In the genomic region with DNA sequence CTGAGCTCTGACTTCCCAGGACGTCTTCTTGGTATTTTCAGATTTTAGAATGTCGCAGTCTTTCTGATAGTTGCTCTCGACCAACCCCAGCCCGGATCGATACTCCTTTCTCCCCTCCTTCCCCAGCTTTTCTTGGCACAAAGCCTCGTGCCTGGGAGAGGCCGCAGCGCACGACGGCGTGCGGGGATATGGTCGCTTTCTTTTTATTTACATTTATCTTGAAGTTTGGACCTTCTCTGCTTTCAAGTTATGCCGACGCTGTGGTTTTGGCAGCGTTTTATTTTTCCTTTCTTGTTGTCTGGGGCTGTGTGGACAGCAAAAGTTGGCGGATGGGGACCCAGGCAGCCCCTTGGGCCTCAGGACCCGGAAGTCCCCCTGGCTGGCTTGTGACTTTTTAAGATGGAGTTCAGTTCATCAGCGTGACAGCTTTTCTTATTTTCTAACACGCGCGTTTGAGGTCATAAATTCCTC, we compare ENCODE assay signal across 1 cellular context.
TF ChIP-seq lines count a peak whose summit lies in the region.

No MANE protein-coding gene starts in this region.

TF ChIP-seq in HepG2, 621 proteins besides CTCF, POLR2A, EP300 and RAD21 (continued from another document and continues in another):
- TF ChIP-seq, protein P1, sequence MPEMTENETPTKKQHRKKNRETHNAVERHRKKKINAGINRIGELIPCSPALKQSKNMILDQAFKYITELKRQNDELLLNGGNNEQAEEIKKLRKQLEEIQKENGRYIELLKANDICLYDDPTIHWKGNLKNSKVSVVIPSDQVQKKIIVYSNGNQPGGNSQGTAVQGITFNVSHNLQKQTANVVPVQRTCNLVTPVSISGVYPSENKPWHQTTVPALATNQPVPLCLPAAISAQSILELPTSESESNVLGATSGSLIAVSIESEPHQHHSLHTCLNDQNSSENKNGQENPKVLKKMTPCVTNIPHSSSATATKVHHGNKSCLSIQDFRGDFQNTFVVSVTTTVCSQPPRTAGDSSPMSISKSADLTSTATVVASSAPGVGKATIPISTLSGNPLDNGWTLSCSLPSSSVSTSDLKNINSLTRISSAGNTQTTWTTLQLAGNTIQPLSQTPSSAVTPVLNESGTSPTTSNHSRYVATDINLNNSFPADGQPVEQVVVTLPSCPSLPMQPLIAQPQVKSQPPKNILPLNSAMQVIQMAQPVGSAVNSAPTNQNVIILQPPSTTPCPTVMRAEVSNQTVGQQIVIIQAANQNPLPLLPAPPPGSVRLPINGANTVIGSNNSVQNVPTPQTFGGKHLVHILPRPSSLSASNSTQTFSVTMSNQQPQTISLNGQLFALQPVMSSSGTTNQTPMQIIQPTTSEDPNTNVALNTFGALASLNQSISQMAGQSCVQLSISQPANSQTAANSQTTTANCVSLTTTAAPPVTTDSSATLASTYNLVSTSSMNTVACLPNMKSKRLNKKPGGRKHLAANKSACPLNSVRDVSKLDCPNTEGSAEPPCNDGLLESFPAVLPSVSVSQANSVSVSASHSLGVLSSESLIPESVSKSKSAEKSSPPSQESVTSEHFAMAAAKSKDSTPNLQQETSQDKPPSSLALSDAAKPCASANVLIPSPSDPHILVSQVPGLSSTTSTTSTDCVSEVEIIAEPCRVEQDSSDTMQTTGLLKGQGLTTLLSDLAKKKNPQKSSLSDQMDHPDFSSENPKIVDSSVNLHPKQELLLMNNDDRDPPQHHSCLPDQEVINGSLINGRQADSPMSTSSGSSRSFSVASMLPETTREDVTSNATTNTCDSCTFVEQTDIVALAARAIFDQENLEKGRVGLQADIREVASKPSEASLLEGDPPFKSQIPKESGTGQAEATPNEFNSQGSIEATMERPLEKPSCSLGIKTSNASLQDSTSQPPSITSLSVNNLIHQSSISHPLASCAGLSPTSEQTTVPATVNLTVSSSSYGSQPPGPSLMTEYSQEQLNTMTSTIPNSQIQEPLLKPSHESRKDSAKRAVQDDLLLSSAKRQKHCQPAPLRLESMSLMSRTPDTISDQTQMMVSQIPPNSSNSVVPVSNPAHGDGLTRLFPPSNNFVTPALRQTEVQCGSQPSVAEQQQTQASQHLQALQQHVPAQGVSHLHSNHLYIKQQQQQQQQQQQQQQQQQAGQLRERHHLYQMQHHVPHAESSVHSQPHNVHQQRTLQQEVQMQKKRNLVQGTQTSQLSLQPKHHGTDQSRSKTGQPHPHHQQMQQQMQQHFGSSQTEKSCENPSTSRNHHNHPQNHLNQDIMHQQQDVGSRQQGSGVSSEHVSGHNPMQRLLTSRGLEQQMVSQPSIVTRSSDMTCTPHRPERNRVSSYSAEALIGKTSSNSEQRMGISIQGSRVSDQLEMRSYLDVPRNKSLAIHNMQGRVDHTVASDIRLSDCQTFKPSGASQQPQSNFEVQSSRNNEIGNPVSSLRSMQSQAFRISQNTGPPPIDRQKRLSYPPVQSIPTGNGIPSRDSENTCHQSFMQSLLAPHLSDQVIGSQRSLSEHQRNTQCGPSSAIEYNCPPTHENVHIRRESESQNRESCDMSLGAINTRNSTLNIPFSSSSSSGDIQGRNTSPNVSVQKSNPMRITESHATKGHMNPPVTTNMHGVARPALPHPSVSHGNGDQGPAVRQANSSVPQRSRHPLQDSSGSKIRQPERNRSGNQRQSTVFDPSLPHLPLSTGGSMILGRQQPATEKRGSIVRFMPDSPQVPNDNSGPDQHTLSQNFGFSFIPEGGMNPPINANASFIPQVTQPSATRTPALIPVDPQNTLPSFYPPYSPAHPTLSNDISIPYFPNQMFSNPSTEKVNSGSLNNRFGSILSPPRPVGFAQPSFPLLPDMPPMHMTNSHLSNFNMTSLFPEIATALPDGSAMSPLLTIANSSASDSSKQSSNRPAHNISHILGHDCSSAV (CRISPR knock-in tag; IDR thresholded peaks at IDR 0.05; ENCODE audit: borderline replicate concordance), result no peak
- TF ChIP-seq ZHX2 (IDR thresholded peaks at IDR 0.05; ENCODE audit: low read depth) (no peak), ZHX2 (CRISPR knock-in tag; IDR thresholded peaks at IDR 0.05; ENCODE audit: borderline replicate concordance) (no peak), ZNF18 (CRISPR knock-in tag; IDR thresholded peaks at IDR 0.05; ENCODE audit: insufficient replicate concordance) (no peak), SAP130 (CRISPR knock-in tag; IDR thresholded peaks at IDR 0.05; ENCODE audit: low read depth) (peak; percentile 73), SSRP1 (CRISPR knock-in tag; IDR thresholded peaks at IDR 0.05) (no peak), PITX1 (CRISPR knock-in tag; IDR thresholded peaks at IDR 0.05) (peak; percentile 84), GLI4 (CRISPR knock-in tag; IDR thresholded peaks at IDR 0.05; ENCODE audit: borderline replicate concordance) (no peak), KLF16 (CRISPR knock-in tag; IDR thresholded peaks at IDR 0.05) (peak in 1 of 2 experiments; percentile 76; a peak in 2 of 4 replicates), LBX2 (CRISPR knock-in tag; IDR thresholded peaks at IDR 0.05; ENCODE audit: borderline replicate concordance) (no peak; the same call in 1 of the 2 replicates), ZFP90 (CRISPR knock-in tag; IDR thresholded peaks at IDR 0.05; ENCODE audit: borderline replicate concordance) (no peak), SRY (CRISPR knock-in tag; IDR thresholded peaks at IDR 0.05) (no peak), ELF1 (CRISPR knock-in tag; IDR thresholded peaks at IDR 0.05) (peak; percentile 95), ZNF788 (CRISPR knock-in tag; IDR thresholded peaks at IDR 0.05; ENCODE audit: borderline replicate concordance) (0 out of 2 replicates have a peak, but pooled peaks have one; percentile 37), ZNF407 (CRISPR knock-in tag; IDR thresholded peaks at IDR 0.05; ENCODE audit: not compliant biosample characterization) (no peak), ZSCAN22 (CRISPR knock-in tag; IDR thresholded peaks at IDR 0.05) (no peak), ZNF749 (CRISPR knock-in tag; IDR thresholded peaks at IDR 0.05; ENCODE audit: borderline replicate concordance) (no peak), MAZ (IDR thresholded peaks at IDR 0.05; ENCODE audit: borderline replicate concordance, low read depth, low read length) (no peak), MAZ (CRISPR knock-in tag; IDR thresholded peaks at IDR 0.05; ENCODE audit: low read depth) (no peak), SKI (IDR thresholded peaks at IDR 0.05; ENCODE audit: partially characterized antibody) (peak; percentile 50), CEBPG (CRISPR knock-in tag; IDR thresholded peaks at IDR 0.05) (no peak)
- TF ChIP-seq, protein P2, sequence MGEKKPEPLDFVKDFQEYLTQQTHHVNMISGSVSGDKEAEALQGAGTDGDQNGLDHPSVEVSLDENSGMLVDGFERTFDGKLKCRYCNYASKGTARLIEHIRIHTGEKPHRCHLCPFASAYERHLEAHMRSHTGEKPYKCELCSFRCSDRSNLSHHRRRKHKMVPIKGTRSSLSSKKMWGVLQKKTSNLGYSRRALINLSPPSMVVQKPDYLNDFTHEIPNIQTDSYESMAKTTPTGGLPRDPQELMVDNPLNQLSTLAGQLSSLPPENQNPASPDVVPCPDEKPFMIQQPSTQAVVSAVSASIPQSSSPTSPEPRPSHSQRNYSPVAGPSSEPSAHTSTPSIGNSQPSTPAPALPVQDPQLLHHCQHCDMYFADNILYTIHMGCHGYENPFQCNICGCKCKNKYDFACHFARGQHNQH (CRISPR knock-in tag; IDR thresholded peaks at IDR 0.05), result peak; percentile 48; the same call in 1 of the 2 replicates
